23 cellular contexts compared by ENCODE assay signal in the genomic region with DNA sequence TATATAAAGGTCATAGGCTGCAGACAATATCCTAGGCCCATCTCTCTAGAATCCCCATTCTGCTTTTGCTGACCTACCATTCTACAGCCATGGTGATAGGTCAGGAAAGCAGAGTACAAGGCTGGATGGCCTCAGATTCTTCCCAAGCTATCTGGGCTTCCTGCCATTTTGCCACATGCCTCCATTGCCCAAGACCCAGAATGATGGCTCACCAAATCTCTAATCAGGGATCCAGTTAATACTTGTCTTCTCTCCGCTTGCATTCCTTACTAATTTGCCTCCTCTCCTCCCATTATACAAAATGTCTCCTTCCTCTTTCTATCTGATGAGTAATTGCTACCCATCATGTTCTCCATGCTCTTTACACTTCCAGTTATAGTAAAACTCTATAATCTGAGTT. TPM values are rescaled to one million over a fixed set of nuclear protein-coding genes. Genes with fewer than 3 reads are reported as not detected.
"Had no signal": no experiment of that assay in that cellular context is flagged by ENCODE, and none has a peak within 500 bp of the region (broad histone marks: within the 10 kb centered on the region; RNA-seq: fewer than 3 reads in every experiment).

No MANE protein-coding gene starts in this region.

- ATAC-seq: activated CD8-positive, alpha-beta T cell treated with anti-CD3 and anti-CD28 coated beads, Interleukin-2, amount 10 ng/mL, durations not matched to agents 7 days and 5 days; left ventricle myocardium superior; right cardiac atrium had no signal

- H3K4me3 Mint-ChIP-seq: activated CD4-positive, alpha-beta T cell treated with anti-CD3 and anti-CD28 coated beads, Interleukin-2, amount 10 ng/mL, durations not matched to agents 24 days and 14 days; activated CD8-positive, alpha-beta T cell treated with anti-CD3 and anti-CD28 coated beads, Interleukin-2, amount 10 ng/mL, durations not matched to agents 7 days and 5 days; activated naive CD4-positive, alpha-beta T cell treated with anti-CD3 and anti-CD28 coated beads, Interleukin-2, amount 50 U/mL, for 24 hours; nephron progenitor cell had no signal

- H3K4me1 ChIP-seq: adrenal gland, colonic mucosa, esophagus squamous epithelium, prostate gland, transverse colon had no signal

- H3K27ac ChIP-seq: adrenal gland, colonic mucosa, esophagus squamous epithelium, prostate gland, transverse colon had no signal

- DNase-seq: activated CD4-positive, alpha-beta T cell treated with anti-CD3 and anti-CD28 coated beads, Interleukin-2, amount 10 ng/mL, durations not matched to agents 24 days and 14 days; activated CD4-positive, CD25-positive, alpha-beta regulatory T cell; activated CD8-positive, alpha-beta memory T cell treated with anti-CD3 and anti-CD28 coated beads, Interleukin-2, amount 50 U/mL, for 4 hours; activated CD8-positive, alpha-beta T cell treated with anti-CD3 and anti-CD28 coated beads, Interleukin-2, amount 10 ng/mL, durations not matched to agents 7 days and 5 days; activated effector memory CD4-positive, alpha-beta T cell treated with anti-CD3 and anti-CD28 coated beads, Interleukin-2, amount 50 U/mL, for 16 hours; activated T-cell treated with anti-CD3 and anti-CD28 coated beads, Interleukin-2, amount 50 U/mL, for 48 hours; caudate nucleus; colonic mucosa; esophagus squamous epithelium; hippocampal formation; kidney glomerular epithelial cell; left ventricle myocardium superior; mesenchymal stem cell; nephron progenitor cell; right cardiac atrium; small intestine; stimulated activated CD4-positive, alpha-beta T cell treated with anti-CD3 and anti-CD28 coated beads, Interleukin-4, amount 100 ng/mL, for 24 hours; stimulated activated naive CD4-positive, alpha-beta T cell treated with Interleukin-2 at 50 U/mL for 16 hours; transverse colon had no signal

- H3K36me3 Mint-ChIP-seq: activated naive CD4-positive, alpha-beta T cell treated with anti-CD3 and anti-CD28 coated beads, Interleukin-2, amount 50 U/mL, for 24 hours had no signal

- H3K36me3 ChIP-seq: adrenal gland, colonic mucosa, esophagus squamous epithelium, prostate gland, transverse colon had no signal

- H3K4me3 ChIP-seq: adrenal gland, colonic mucosa, esophagus squamous epithelium, prostate gland, transverse colon had no signal

- H3K4me1 Mint-ChIP-seq: activated CD4-positive, alpha-beta T cell treated with anti-CD3 and anti-CD28 coated beads, Interleukin-2, amount 10 ng/mL, durations not matched to agents 24 days and 14 days; activated naive CD4-positive, alpha-beta T cell treated with anti-CD3 and anti-CD28 coated beads, Interleukin-2, amount 50 U/mL, for 24 hours had no signal

- H3K9me3 Mint-ChIP-seq: activated naive CD4-positive, alpha-beta T cell treated with anti-CD3 and anti-CD28 coated beads, Interleukin-2, amount 50 U/mL, for 24 hours had no signal

- H3K27ac Mint-ChIP-seq: activated CD4-positive, alpha-beta T cell treated with anti-CD3 and anti-CD28 coated beads, Interleukin-2, amount 10 ng/mL, durations not matched to agents 24 days and 14 days; activated CD8-positive, alpha-beta T cell treated with anti-CD3 and anti-CD28 coated beads, Interleukin-2, amount 10 ng/mL, durations not matched to agents 7 days and 5 days; activated naive CD4-positive, alpha-beta T cell treated with anti-CD3 and anti-CD28 coated beads, Interleukin-2, amount 50 U/mL, for 24 hours; nephron progenitor cell had no signal

- H3K27me3 ChIP-seq: adrenal gland, colonic mucosa, esophagus squamous epithelium, transverse colon had no signal

- H3K9me3 ChIP-seq: adrenal gland, colonic mucosa, esophagus squamous epithelium, prostate gland, transverse colon had no signal

RNA-seq across cellular contexts. Expression of a gene that starts 57.3 kb away (rescaled TPM):
- total RNA-seq: activated CD8-positive, alpha-beta T cell treated with anti-CD3 and anti-CD28 coated beads, Interleukin-2, amount 10 ng/mL, durations not matched to agents 7 days and 5 days; T-helper 2 cell treated with Interferon-gamma antibody and Interleukin-4, amounts not matched to agents 100 ng/mL and 5 ng/mL, for 36 hours had no signal
